8 cellular contexts compared by ENCODE assay signal in the genomic region with DNA sequence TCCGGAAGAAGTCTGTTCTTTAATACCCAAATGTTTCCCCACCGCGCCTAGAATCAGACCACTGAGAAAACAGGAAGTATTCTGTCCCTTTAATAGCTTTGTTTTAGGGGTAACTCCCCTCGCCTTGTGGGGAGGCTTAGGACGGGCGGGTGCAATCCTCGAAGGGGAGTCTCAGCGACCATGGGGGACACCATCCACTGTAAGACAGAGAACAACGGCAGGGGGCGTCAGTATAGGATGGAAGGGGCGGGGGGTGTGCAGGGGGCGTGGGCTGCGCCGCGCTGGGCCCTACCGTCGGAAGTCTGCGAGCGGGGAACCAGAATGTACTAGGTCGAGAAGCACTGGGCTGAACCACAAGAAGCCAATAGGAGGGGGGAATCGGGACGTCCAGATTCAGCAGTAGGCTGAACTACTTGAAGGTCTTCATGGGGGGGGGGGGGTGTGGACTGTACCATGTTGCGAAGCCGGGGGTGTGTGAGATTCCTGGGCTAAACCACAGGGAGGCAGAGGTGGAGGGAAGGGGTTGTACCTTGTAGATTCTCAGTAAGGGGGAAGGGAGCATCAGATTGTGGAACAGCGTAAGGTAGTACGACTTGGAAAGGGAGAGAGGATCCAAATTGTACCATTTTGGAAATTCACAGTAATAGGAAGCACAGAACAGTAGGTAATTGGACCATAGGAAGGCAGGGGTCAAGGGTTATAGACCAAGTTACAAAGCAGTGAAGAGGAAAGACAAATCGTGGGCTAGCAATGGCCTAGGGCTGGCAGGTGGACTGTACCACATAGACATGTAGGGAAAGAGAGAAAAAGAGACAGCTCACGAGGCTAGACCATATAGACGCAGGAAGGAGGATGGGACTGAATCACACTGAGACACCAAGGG. TPM values are rescaled to one million over a fixed set of nuclear protein-coding genes. Genes with fewer than 3 reads are reported as not detected.
DNase-seq lines count a peak whose midpoint lies in the region; ATAC-seq, FAIRE-seq and TF ChIP-seq lines count a peak whose summit lies in the region.

No MANE protein-coding gene starts in this region.

- peak overlapping the region; percentile 82 for H2AFZ ChIP-seq in DND-41 (ENCODE audit: low read depth, low read length)
- peak overlapping the region; percentile 84 for H2AFZ ChIP-seq in MM.1S (ENCODE audit: low read length)

- 0 out of 2 replicates have a peak, but pooled peaks have one; percentile 6 for TF ChIP-seq POLR2A in H54 (IDR thresholded peaks at IDR 0.05; ENCODE audit: low read depth, low read length)
- peak; percentile 17 to 57 for TF ChIP-seq POLR2A in gastroesophageal sphincter (IDR thresholded peaks at IDR 0.05)
- TF ChIP-seq POLR2A in tibial nerve (IDR thresholded peaks at IDR 0.05), result peak; percentile 12 to 37

- peak overlapping the region; percentile 96 for H3K27ac Mint-ChIP-seq in activated naive CD4-positive, alpha-beta T cell treated with anti-CD3 and anti-CD28 coated beads, Interleukin-2, amount 10 ng/mL, durations not matched to agents 7 days and 5 days

- WGBS in gastroesophageal sphincter (ENCODE audit: low coverage in 1 of 2), 2 donors, result 7 to 14% methylated on average over 14 to 26 of the region's 29 CpGs
- WGBS in tibial nerve, 2 donors, result 6 to 8% methylated on average over 28 to 29 of the region's 29 CpGs

- H3K27ac ChIP-seq in DND-41 (ENCODE audit: low read length) (peak overlapping the region; percentile 97), MM.1S (ENCODE audit: low read length) (peak overlapping the region; percentile 91), SJCRH30 (peak overlapping the region; percentile 88), gastroesophageal sphincter (peak overlapping the region; percentile 91 to 98 (median 92)), tibial nerve (peak overlapping the region; percentile 94 to 99 (median 99))

- peaks cover 47% of the 10 kb centered on the region for H3K4me1 ChIP-seq in DND-41 (ENCODE audit: insufficient read depth, low read length)
- H3K4me1 ChIP-seq in MM.1S (ENCODE audit: low read length), result peaks cover 24% of the 10 kb centered on the region
- H3K4me1 ChIP-seq in SJCRH30, result peaks cover 24% of the 10 kb centered on the region
- peaks cover 10 to 56% (median 29%) of the 10 kb centered on the region in 3 donors for H3K4me1 ChIP-seq in gastroesophageal sphincter
- peaks cover 0 to 48% (median 32%) of the 10 kb centered on the region in 4 donors for H3K4me1 ChIP-seq in tibial nerve

- no peak for TF ChIP-seq EP300 in gastroesophageal sphincter (IDR thresholded peaks at IDR 0.05)
- peak in 1 of 2 donors; percentile 31 for TF ChIP-seq EP300 in tibial nerve (IDR thresholded peaks at IDR 0.05)

- H3K27me3 Mint-ChIP-seq in activated naive CD4-positive, alpha-beta T cell treated with anti-CD3 and anti-CD28 coated beads, Interleukin-2, amount 10 ng/mL, durations not matched to agents 7 days and 5 days, result peaks cover 14% of the 10 kb centered on the region

- peaks cover 18% of the 10 kb centered on the region for H3K79me2 ChIP-seq in DND-41 (ENCODE audit: insufficient read depth, low read length)
- no peaks in the 10 kb centered on the region for H3K79me2 ChIP-seq in MM.1S (ENCODE audit: low read length)

- H3K9ac ChIP-seq in DND-41 (ENCODE audit: low read depth, low read length), result peak overlapping the region; percentile 76
- peak overlapping the region; percentile 75 for H3K9ac ChIP-seq in MM.1S (ENCODE audit: low read length)

- peak; percentile 92 for DNase-seq in DND-41
- no peak for DNase-seq in H54 (ENCODE audit: insufficient read length, low spot score)
- peak; percentile 89 for DNase-seq in MM.1S
- DNase-seq in SJCRH30, result peak; percentile 91 to 94
- DNase-seq in activated naive CD4-positive, alpha-beta T cell treated with anti-CD3 and anti-CD28 coated beads, Interleukin-2, amount 10 ng/mL, durations not matched to agents 7 days and 5 days, result peak; percentile 92
- DNase-seq in nucleus accumbens (lab: John Stamatoyannopoulos, UW), result peak; percentile 46 to 96 (median 85)
- peak in 1 of 2 donors; percentile 81 for DNase-seq in tibial nerve (ENCODE audit: low spot score in 2 of 2)

- TF ChIP-seq CTCF in DND-41 (IDR thresholded peaks at IDR 0.05; ENCODE audit: borderline replicate concordance, extremely low read depth, low read length, poor library complexity, severe bottlenecking), result peak; percentile 54
- 0 out of 2 replicates have a peak, but pooled peaks have one; percentile 12 for TF ChIP-seq CTCF in MM.1S (IDR thresholded peaks at IDR 0.05; ENCODE audit: low read length)
- peak in 1 of 4 experiments; percentile 33 for TF ChIP-seq CTCF in gastroesophageal sphincter (IDR thresholded peaks at IDR 0.05)
- TF ChIP-seq CTCF in tibial nerve (IDR thresholded peaks at IDR 0.05), result peak in 2 of 5 experiments; percentile 8 to 21

- no peaks in the 10 kb centered on the region for H3K9me3 Mint-ChIP-seq in activated naive CD4-positive, alpha-beta T cell treated with anti-CD3 and anti-CD28 coated beads, Interleukin-2, amount 10 ng/mL, durations not matched to agents 7 days and 5 days

- CTCF ChIA-PET in activated naive CD4-positive, alpha-beta T cell treated with anti-CD3 and anti-CD28 coated beads, Interleukin-2, amount 10 ng/mL, durations not matched to agents 7 days and 5 days (lab: Charles Lee), result interaction anchor here (0.6 kb wide), 2 partner anchors 31 to 350 kb away, joined by 3 read pairs; no protein-coding TSS in a partner anchor

- peaks cover 44% of the 10 kb centered on the region for H3K4me1 Mint-ChIP-seq in activated naive CD4-positive, alpha-beta T cell treated with anti-CD3 and anti-CD28 coated beads, Interleukin-2, amount 10 ng/mL, durations not matched to agents 7 days and 5 days

- H3K9me3 ChIP-seq in DND-41 (ENCODE audit: insufficient read depth, low read length, severe bottlenecking), result no peaks in the 10 kb centered on the region
- no peaks in the 10 kb centered on the region for H3K9me3 ChIP-seq in MM.1S (replicated peaks; ENCODE audit: insufficient read depth, low read length)
- H3K9me3 ChIP-seq in SJCRH30 (replicated peaks), result no peaks in the 10 kb centered on the region
- no peaks in the 10 kb centered on the region for H3K9me3 ChIP-seq in gastroesophageal sphincter
- no peaks in the 10 kb centered on the region for H3K9me3 ChIP-seq in tibial nerve

- H3K36me3 ChIP-seq in DND-41 (ENCODE audit: insufficient read depth, low read length) (peaks cover 2% of the 10 kb centered on the region; the same call in 1 of the 2 replicates), MM.1S (replicated peaks; ENCODE audit: insufficient read depth, low read length) (no peaks in the 10 kb centered on the region), SJCRH30 (no peaks in the 10 kb centered on the region), gastroesophageal sphincter (peaks cover 0 to under 1% of the 10 kb centered on the region in 2 donors), tibial nerve (no peaks in the 10 kb centered on the region)

- H3K27me3 ChIP-seq in DND-41 (ENCODE audit: insufficient read depth, low read length, poor library complexity) (no peaks in the 10 kb centered on the region), MM.1S (replicated peaks; ENCODE audit: insufficient read depth, low read length) (peaks cover 21% of the 10 kb centered on the region), SJCRH30 (no peaks in the 10 kb centered on the region), gastroesophageal sphincter (no peaks in the 10 kb centered on the region), tibial nerve (no peaks in the 10 kb centered on the region)

- H3K4me2 ChIP-seq in DND-41 (ENCODE audit: insufficient read depth, low read length), result peak overlapping the region; percentile 85
- H3K4me2 ChIP-seq in MM.1S (ENCODE audit: low read depth, low read length), result peak overlapping the region; percentile 95

- ATAC-seq in DND-41 (ENCODE audit: insufficient read depth, low read depth) (peak; percentile 42), gastroesophageal sphincter (peak; percentile 65)

- H3K36me3 Mint-ChIP-seq in activated naive CD4-positive, alpha-beta T cell treated with anti-CD3 and anti-CD28 coated beads, Interleukin-2, amount 10 ng/mL, durations not matched to agents 7 days and 5 days, result peaks cover 6% of the 10 kb centered on the region

- peaks cover 7% of the 10 kb centered on the region; the same call in 1 of the 2 replicates for H4K20me1 ChIP-seq in DND-41 (ENCODE audit: insufficient read depth, low read length)
- H4K20me1 ChIP-seq in MM.1S (ENCODE audit: insufficient read depth, low read length), result no peaks in the 10 kb centered on the region

- FAIRE-seq in H54 (lab: Jason Lieb, UNC), result peak; percentile 23

- peak overlapping the region; percentile 23 to 59; a peak in 3 of 4 replicates for H3K4me3 ChIP-seq in DND-41 (ENCODE audit: low read depth in 1 of 2, low read length in 2 of 2)
- H3K4me3 ChIP-seq in MM.1S (ENCODE audit: low read length), result peak overlapping the region; percentile 72
- peak overlapping the region; percentile 57 for H3K4me3 ChIP-seq in SJCRH30
- peak overlapping the region; percentile 47 to 82 for H3K4me3 ChIP-seq in gastroesophageal sphincter
- peak overlapping the region; percentile 49 to 85 (median 64) for H3K4me3 ChIP-seq in tibial nerve

- peaks cover 23% of the 10 kb centered on the region for H3F3A ChIP-seq in MM.1S (ENCODE audit: insufficient read depth, low read length)

- H3K4me3 Mint-ChIP-seq in activated naive CD4-positive, alpha-beta T cell treated with anti-CD3 and anti-CD28 coated beads, Interleukin-2, amount 10 ng/mL, durations not matched to agents 7 days and 5 days, result peak overlapping the region; percentile 88

- no peaks in the 10 kb centered on the region for H3K9me2 ChIP-seq in MM.1S (replicated peaks; ENCODE audit: insufficient read depth, low read length)

RNA-seq across cellular contexts. Expression of a gene that starts 1.0 kb away (rescaled TPM):
- total RNA-seq in SJCRH30 (2014; rRNA removed; shearing (Covaris generic)), result 23.9 and 24.4 TPM in 2 replicates
- total RNA-seq in gastroesophageal sphincter, result 10 to 100 TPM in 2 of 4 donors, 1 to 10 TPM in 2; 2.9 to 16.8 (median 8.9) TPM
- 10 to 100 TPM in 2 of 4 donors, 1 to 10 TPM in 2; 2.4 to 20.1 (median 10.1) TPM for total RNA-seq in tibial nerve

RNA-seq across cellular contexts. Expression of a gene that starts 7.8 kb away (rescaled TPM):
- 10.7 and 11.8 TPM in 2 replicates for total RNA-seq in SJCRH30 (2014; rRNA removed; shearing (Covaris generic))
- total RNA-seq in gastroesophageal sphincter (10 to 100 TPM in 3 of 4 donors, 1 to 10 TPM in 1; 10.0 to 28.5 (median 12.5) TPM), tibial nerve (1 to 10 TPM; 3.1 to 5.4 (median 4.0) TPM)

RNA-seq across cellular contexts. Expression of a gene that starts 18.9 kb away (rescaled TPM):
- 13.1 and 17.4 TPM in 2 replicates for total RNA-seq in SJCRH30 (2014; rRNA removed; shearing (Covaris generic))
- total RNA-seq in gastroesophageal sphincter, result 10 to 100 TPM in 3 of 4 donors, 1 to 10 TPM in 1; 7.2 to 17.9 (median 13.7) TPM
- total RNA-seq in tibial nerve, result 10 to 100 TPM; 28.0 to 34.7 (median 30.1) TPM

RNA-seq across cellular contexts. Expression of a gene that starts 19.2 kb away (rescaled TPM):
- total RNA-seq in SJCRH30 (2014; rRNA removed; shearing (Covaris generic)), result 1,609 and 2,008 TPM in 2 replicates
- total RNA-seq in gastroesophageal sphincter (1,000 to 10,000 TPM; 1,261 to 2,300 (median 1,588) TPM), tibial nerve (1,000 to 10,000 TPM; 2,253 to 3,141 (median 2,490) TPM)

RNA-seq across cellular contexts. Expression of a gene that starts 23.3 kb away (rescaled TPM):
- 1.9 and 3.3 TPM in 2 replicates for total RNA-seq in SJCRH30 (2014; rRNA removed; shearing (Covaris generic))
- total RNA-seq in gastroesophageal sphincter (1 to 10 TPM in 1 of 4 donors, not detected in 3; 1.5 TPM), tibial nerve (not detected)
